24 cellular contexts compared by ENCODE assay signal in genomic region chr2:6213056-6213780, GRCh38.
"Had no signal": no experiment of that assay in that cellular context is flagged by ENCODE, and none has a peak within 500 bp of the region (broad histone marks: within the 10 kb centered on the region; RNA-seq: fewer than 3 reads in every experiment).

No MANE protein-coding gene starts in this region.

- H3K4me1 Mint-ChIP-seq: naive thymus-derived CD4-positive, alpha-beta T cell had no signal

- H3K27me3 ChIP-seq: heart left ventricle, ovary, right atrium auricular region, right lobe of liver, stomach, testis, tibial artery, uterus had no signal

- H3K4me3 ChIP-seq: heart left ventricle, left ventricle myocardium inferior, lung, mucosa of descending colon, ovary, right atrium auricular region, right lobe of liver, smooth muscle cell, stomach, testis, tibial artery, uterus had no signal

- H3K4me3 Mint-ChIP-seq: naive thymus-derived CD4-positive, alpha-beta T cell; natural killer cell treated with Interleukin-12 subunit alpha and Interleukin-12 subunit beta and Interleukin-15 and Interleukin-18, amount 100 ng/mL, for 72 hours; neural crest cell; stimulated activated naive B cell treated with anti-CD40 and anti-IgM and Interleukin-4, amounts not matched to agents 10 μg/mL and 1 μg/mL and 100 μg/mL, for 72 hours; type B pancreatic cell had no signal

- H3K27me3 Mint-ChIP-seq: natural killer cell treated with Interleukin-12 subunit alpha and Interleukin-12 subunit beta and Interleukin-15 and Interleukin-18, amount 100 ng/mL, for 72 hours; progenitor cell of endocrine pancreas had no signal

- H3K27ac ChIP-seq: heart left ventricle, left ventricle myocardium inferior, ovary, right atrium auricular region, right lobe of liver, stomach, testis, tibial artery, uterus had no signal

- H3K9me3 Mint-ChIP-seq: neural crest cell; stimulated activated naive B cell treated with anti-CD40 and anti-IgM and Interleukin-4, amounts not matched to agents 10 μg/mL and 1 μg/mL and 100 μg/mL, for 72 hours had no signal

- ATAC-seq: heart left ventricle; mucosa of descending colon; naive thymus-derived CD4-positive, alpha-beta T cell; natural killer cell treated with Interleukin-12 subunit alpha and Interleukin-12 subunit beta and Interleukin-15 and Interleukin-18, amount 100 ng/mL, for 72 hours; right lobe of liver; stimulated activated naive B cell treated with anti-CD40 and anti-IgM and Interleukin-4, amounts not matched to agents 10 μg/mL and 1 μg/mL and 100 μg/mL, for 72 hours; stimulated activated naive CD8-positive, alpha-beta T cell treated with anti-CD3 and anti-CD28 coated beads, Interleukin-15, Interleukin-2, amounts not matched to agents 100 U/mL and 50 U/mL, for 24 hours had no signal

- H3K27ac Mint-ChIP-seq: naive thymus-derived CD4-positive, alpha-beta T cell; natural killer cell treated with Interleukin-12 subunit alpha and Interleukin-12 subunit beta and Interleukin-15 and Interleukin-18, amount 100 ng/mL, for 72 hours; progenitor cell of endocrine pancreas; stimulated activated naive B cell treated with anti-CD40 and anti-IgM and Interleukin-4, amounts not matched to agents 10 μg/mL and 1 μg/mL and 100 μg/mL, for 72 hours; type B pancreatic cell had no signal

- H3K36me3 ChIP-seq: heart left ventricle, left ventricle myocardium inferior, ovary, right atrium auricular region, right lobe of liver, stomach, tibial artery, uterus had no signal

- H3K9me3 ChIP-seq: heart left ventricle, left ventricle myocardium inferior, mucosa of descending colon, ovary, right atrium auricular region, right lobe of liver, stomach, testis, tibial artery, uterus had no signal

- H3K4me1 ChIP-seq: heart left ventricle, left ventricle myocardium inferior, right atrium auricular region, right lobe of liver, stomach, testis, tibial artery, uterus had no signal

- H3K36me3 Mint-ChIP-seq: naive thymus-derived CD4-positive, alpha-beta T cell; natural killer cell treated with Interleukin-12 subunit alpha and Interleukin-12 subunit beta and Interleukin-15 and Interleukin-18, amount 100 ng/mL, for 72 hours; stimulated activated naive B cell treated with anti-CD40 and anti-IgM and Interleukin-4, amounts not matched to agents 10 μg/mL and 1 μg/mL and 100 μg/mL, for 72 hours; type B pancreatic cell had no signal

- DNase-seq: heart left ventricle; hypothalamus; islet precursor cell; left ventricle myocardium inferior; midbrain; mucosa of descending colon; naive thymus-derived CD4-positive, alpha-beta T cell; ovary; right lobe of liver; stimulated activated CD4-positive, alpha-beta T cell treated with anti-CD3 and anti-CD28 coated beads, Interleukin-1b, Interleukin-23, amount 100 ng/mL, for 48 hours; stimulated activated CD4-positive, alpha-beta T cell treated with anti-CD3 and anti-CD28 coated beads, Interleukin-4, amount 100 ng/mL, for 1 hour; stimulated activated naive B cell treated with anti-CD40 and anti-IgM and Interleukin-4, amounts not matched to agents 10 μg/mL and 1 μg/mL and 100 μg/mL, for 72 hours; stimulated activated naive CD8-positive, alpha-beta T cell treated with anti-CD3 and anti-CD28 coated beads, Interleukin-15, Interleukin-2, amounts not matched to agents 100 U/mL and 50 U/mL, for 24 hours; stomach; testis; tibial artery; uterus had no signal

- H3K4me2 ChIP-seq: smooth muscle cell had no signal
